1 cellular context compared by ENCODE assay signal in the genomic region with DNA sequence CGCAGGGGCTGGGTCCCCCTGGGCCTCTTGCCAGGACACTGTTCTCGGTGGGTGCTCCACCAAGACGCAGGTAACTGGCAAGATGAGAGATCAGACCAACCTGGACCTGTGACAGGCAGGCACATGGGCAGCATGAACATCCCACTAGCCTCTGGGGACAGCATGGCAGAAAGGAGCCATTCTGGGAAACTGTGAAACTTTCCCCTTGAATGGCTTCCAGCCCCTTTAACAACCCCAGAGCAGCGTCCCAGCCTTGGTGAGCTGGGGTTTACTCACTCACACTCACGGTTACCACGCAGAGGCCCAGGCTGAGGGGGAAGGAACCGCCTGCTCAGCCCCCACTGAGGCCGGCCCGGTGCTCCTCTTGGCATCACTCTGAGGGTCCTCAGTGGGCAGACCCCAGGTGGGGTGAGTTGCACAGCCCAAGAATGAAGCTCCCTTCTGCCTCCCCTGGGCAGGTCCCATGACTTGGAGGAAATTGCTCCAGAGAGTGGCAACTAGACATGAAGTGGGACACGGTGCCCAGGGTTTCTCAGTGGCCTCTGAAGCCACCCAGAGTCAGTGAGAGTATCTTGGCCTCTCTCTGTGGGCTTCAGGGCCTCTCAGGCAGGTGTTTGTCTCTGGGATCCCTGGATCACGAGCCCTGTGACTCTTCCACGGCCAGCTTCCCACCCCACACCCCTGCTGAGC.
TF ChIP-seq lines count a peak whose summit lies in the region.

No MANE protein-coding gene starts in this region.

TF ChIP-seq in GM23338, 12 proteins besides CTCF, POLR2A, EP300 and RAD21 (continued from another document):
- TF ChIP-seq ZNF462 (CRISPR knock-in tag; IDR thresholded peaks at IDR 0.05) = no peak
